In genomic region chr4:909131-909571, GRCh38 we compare ENCODE assay signal across 15 cellular contexts. TPM values are rescaled to one million over a fixed set of nuclear protein-coding genes. Genes with fewer than 3 reads are reported as not detected.
DNase-seq lines count a peak whose midpoint lies in the region; ATAC-seq and TF ChIP-seq lines count a peak whose summit lies in the region.
"Had no signal": no experiment of that assay in that cellular context is flagged by ENCODE, and none has a peak within 500 bp of the region (broad histone marks: within the 10 kb centered on the region; RNA-seq: fewer than 3 reads in every experiment).

No MANE protein-coding gene starts in this region.

- no peak overlapping the region for H3K27ac Mint-ChIP-seq in T-helper 17 cell
- H3K27ac Mint-ChIP-seq in endothelial cell (ENCODE audit: unreplicated experiment) = no peak overlapping the region
- H3K27ac Mint-ChIP-seq in neural crest cell (ENCODE audit: unreplicated experiment) = peak overlapping the region; percentile 67
- H3K27ac Mint-ChIP-seq: CD4-positive, CD25-positive, alpha-beta regulatory T cell; HFFc6 had no signal

- peak overlapping the region; percentile 41 for H3K4me3 Mint-ChIP-seq in T-helper 17 cell
- peak overlapping the region; percentile 60 for H3K4me3 Mint-ChIP-seq in endothelial cell (ENCODE audit: unreplicated experiment)
- H3K4me3 Mint-ChIP-seq in neural crest cell = no peak overlapping the region
- H3K4me3 Mint-ChIP-seq: CD4-positive, CD25-positive, alpha-beta regulatory T cell; HFFc6 had no signal

- DNase-seq in Right ventricle myocardium superior (peak; percentile 20), cardiac septum (ENCODE audit: low spot score) (no peak), T-helper 17 cell (no peak), endothelial cell (ENCODE audit: low spot score) (no peak), neural crest cell (ENCODE audit: low read depth, low spot score) (no peak), T1000 (lab: John Stamatoyannopoulos, UW) (no peak), prostate gland (ENCODE audit: low spot score) (no peak)
- DNase-seq in stimulated activated CD4-positive, alpha-beta T cell treated with anti-CD3 and anti-CD28 coated beads, Interleukin-2, amount 100 ng/mL, for 24 hours = no peak
- DNase-seq: ACHN; CD4-positive, CD25-positive, alpha-beta regulatory T cell; DMS79; HCEC 1CT; HFFc6 had no signal

- H3K9me3 Mint-ChIP-seq in endothelial cell (ENCODE audit: unreplicated experiment) (no peaks in the 10 kb centered on the region), neural crest cell (no peaks in the 10 kb centered on the region)

- TF ChIP-seq POLR2A in prostate gland (IDR thresholded peaks at IDR 0.05) = no peak

- H3K9me3 ChIP-seq in T-helper 17 cell (ENCODE audit: control insufficient read depth, low read length, poor library complexity, severe bottlenecking) (no peaks in the 10 kb centered on the region), prostate gland (no peaks in the 10 kb centered on the region)

- intact Hi-C loops in Right ventricle myocardium superior (cut with DNase I) = no loop called here
- intact Hi-C loops in cardiac septum (cut with DNase I) = no loop called here
- intact Hi-C loops in prostate gland (cut with DNase I) = no loop called here

- no peak overlapping the region for H3K4me3 ChIP-seq in prostate gland
- H3K4me3 ChIP-seq: BLaER1 treated with 17β-estradiol and CSF1 and Interleukin-3, amounts not matched to agents 10 nM and 100 nM; GM12878 had no signal

- no peaks in the 10 kb centered on the region for H3K27me3 Mint-ChIP-seq in T-helper 17 cell
- peaks cover 11% of the 10 kb centered on the region for H3K27me3 Mint-ChIP-seq in endothelial cell (ENCODE audit: unreplicated experiment)
- no peaks in the 10 kb centered on the region for H3K27me3 Mint-ChIP-seq in neural crest cell (ENCODE audit: low read depth)
- H3K27me3 Mint-ChIP-seq: CD4-positive, CD25-positive, alpha-beta regulatory T cell had no signal

- WGBS in prostate gland = 96% methylated on average over 26 of the region's 26 CpGs

- no peaks in the 10 kb centered on the region for H3K36me3 ChIP-seq in prostate gland

- H3K4me1 Mint-ChIP-seq in T-helper 17 cell (peaks cover 7% of the 10 kb centered on the region), endothelial cell (ENCODE audit: unreplicated experiment) (peaks cover 6% of the 10 kb centered on the region), neural crest cell (peaks cover 20% of the 10 kb centered on the region)

- ATAC-seq in Right ventricle myocardium superior (ENCODE audit: poor library complexity) (no peak), T-helper 17 cell (no peak)
- ATAC-seq: GM12878 had no signal

- TF ChIP-seq CTCF in endothelial cell (IDR thresholded peaks at IDR 0.05; ENCODE audit: unreplicated experiment) (no peak), neural crest cell (conservative IDR thresholded peaks at IDR 0.05) (no peak), prostate gland (IDR thresholded peaks at IDR 0.05) (no peak)

- H3K27me3 ChIP-seq in prostate gland (replicated peaks; ENCODE audit: insufficient read depth) = no peaks in the 10 kb centered on the region
- H3K27me3 ChIP-seq: BLaER1 treated with 17β-estradiol and CSF1 and Interleukin-3, amounts not matched to agents 10 nM and 100 nM had no signal

- H3K36me3 Mint-ChIP-seq in T-helper 17 cell (ENCODE audit: low read depth) (no peaks in the 10 kb centered on the region), endothelial cell (ENCODE audit: low read depth, unreplicated experiment) (peaks cover 40% of the 10 kb centered on the region), neural crest cell (ENCODE audit: low read depth) (peaks cover 5% of the 10 kb centered on the region)

- no peaks in the 10 kb centered on the region for H3K4me1 ChIP-seq in prostate gland (replicated peaks)

- no peak overlapping the region for H3K27ac ChIP-seq in prostate gland
- H3K27ac ChIP-seq: BLaER1 treated with 17β-estradiol and CSF1 and Interleukin-3, amounts not matched to agents 10 nM and 100 nM had no signal

RNA-seq across cellular contexts. Expression of gene GAK, which starts 23.0 kb away (rescaled TPM):
- 27.9 TPM for total RNA-seq in Right ventricle myocardium superior
- 36.1 TPM for total RNA-seq in cardiac septum
- total RNA-seq in T-helper 17 cell = 100 to 1,000 TPM; 192 to 215 TPM
- 112 TPM for total RNA-seq in endothelial cell (ENCODE audit: unreplicated experiment)
- total RNA-seq in neural crest cell = 83.4 and 87.7 TPM in 2 replicates
- 100 to 1,000 TPM; 158 to 181 TPM for total RNA-seq in prostate gland

RNA-seq across cellular contexts. Expression of gene TMEM175, which starts 23.1 kb away (rescaled TPM):
- total RNA-seq in Right ventricle myocardium superior (14.9 TPM), cardiac septum (22.7 TPM), T-helper 17 cell (10 to 100 TPM; 36.9 to 43.6 TPM), endothelial cell (ENCODE audit: unreplicated experiment) (31.4 TPM), neural crest cell (15.2 and 22.1 TPM in 2 replicates), prostate gland (10 to 100 TPM; 44.1 to 74.6 TPM)
